18 cellular contexts compared by ENCODE assay signal in the genomic region with DNA sequence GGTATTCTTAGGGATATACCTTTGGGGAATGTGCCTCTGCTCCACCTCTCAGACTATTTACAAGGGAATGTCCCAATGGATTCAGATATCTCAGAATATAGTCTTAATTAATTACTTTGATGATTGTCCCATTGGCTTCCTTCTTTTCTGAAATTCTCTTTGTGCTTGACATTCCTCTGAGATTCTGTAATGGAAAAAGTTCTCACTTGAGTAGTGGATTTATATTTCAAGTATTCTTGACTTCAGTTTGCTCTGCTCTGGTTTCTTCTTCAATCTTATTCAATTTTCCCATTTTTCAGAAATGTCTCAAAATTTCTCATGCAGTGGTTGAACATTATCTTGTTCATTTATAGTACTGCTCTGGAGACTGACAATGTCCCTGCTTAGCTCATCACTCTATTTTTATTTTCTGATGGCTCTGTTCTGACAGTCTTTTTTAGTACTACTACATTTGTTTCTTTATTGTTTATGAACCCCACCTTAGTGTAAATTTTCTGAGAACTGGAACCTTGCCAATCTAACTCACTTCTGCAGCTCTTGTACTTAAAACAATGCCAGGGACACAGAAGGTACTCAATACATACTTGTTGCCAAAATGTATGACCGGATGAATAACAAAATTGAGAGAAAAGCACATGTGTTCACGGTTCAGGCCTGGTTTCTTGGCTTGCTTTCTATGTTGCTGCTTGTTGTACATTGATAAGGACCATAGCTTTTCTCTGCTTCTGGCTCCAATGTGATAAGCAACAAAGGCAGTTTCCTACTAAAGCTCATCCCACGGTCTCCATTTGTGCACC.
DNase-seq lines count a peak whose midpoint lies in the region; ATAC-seq and TF ChIP-seq lines count a peak whose summit lies in the region.
"Had no signal": no experiment of that assay in that cellular context is flagged by ENCODE, and none has a peak within 500 bp of the region (broad histone marks: within the 10 kb centered on the region; RNA-seq: fewer than 3 reads in every experiment).

No MANE protein-coding gene starts in this region.

- 0 out of 2 replicates have a peak, but pooled peaks cover 3% of the 10 kb centered on the region for H3K4me1 ChIP-seq in BE2C
- H3K4me1 ChIP-seq in ascending aorta: peaks cover 0 to 6% of the 10 kb centered on the region in 2 donors
- no peaks in the 10 kb centered on the region for H3K4me1 ChIP-seq in naive thymus-derived CD4-positive, alpha-beta T cell (ENCODE audit: control insufficient read depth in 2 of 2, insufficient read depth in 2 of 2, low read length in 2 of 2)

- H3K4me1 Mint-ChIP-seq in naive thymus-derived CD4-positive, alpha-beta T cell: no peaks in the 10 kb centered on the region
- H3K4me1 Mint-ChIP-seq: activated CD4-positive, alpha-beta T cell treated with anti-CD3 and anti-CD28 coated beads, Interleukin-2, amount 10 ng/mL, durations not matched to agents 7 days and 5 days had no signal

- DNase-seq in BE2C (peak; percentile 14), ascending aorta (ENCODE audit: low spot score in 2 of 2) (no peak), glomerular endothelial cell (ENCODE audit: extremely low read depth, low read depth, low spot score) (peak; percentile 22), A172 (ENCODE audit: low spot score) (no peak), DMS53 (lab: John Stamatoyannopoulos, UW) (no peak)
- no peak for DNase-seq in naive thymus-derived CD4-positive, alpha-beta T cell
- DNase-seq: activated CD4-positive, alpha-beta T cell treated with anti-CD3 and anti-CD28 coated beads, Interleukin-2, amount 10 ng/mL, durations not matched to agents 7 days and 5 days; activated naive CD4-positive, alpha-beta T cell treated with Interleukin-2 at 50 U/mL for 16 hours; MM.1S; NCI-H187 treated with DMSO at 0.1 percent for 48 hours; NCI-H526; ovary; small intestine; stimulated activated CD4-positive, alpha-beta T cell treated with anti-CD3 and anti-CD28 coated beads, Interleukin-4, amount 100 ng/mL, for 1 hour; T-helper 9 cell had no signal

- no peaks in the 10 kb centered on the region for H3K27me3 ChIP-seq in BE2C
- no peaks in the 10 kb centered on the region for H3K27me3 ChIP-seq in ascending aorta
- no peaks in the 10 kb centered on the region for H3K27me3 ChIP-seq in naive thymus-derived CD4-positive, alpha-beta T cell (ENCODE audit: control insufficient read depth in 2 of 2, insufficient read depth in 2 of 2, low read length in 2 of 2)
- H3K27me3 ChIP-seq: esophagus muscularis mucosa, ovary had no signal

- no peak for TF ChIP-seq RAD21 in Ishikawa (IDR thresholded peaks at IDR 0.05; ENCODE audit: low read depth)

- no peaks in the 10 kb centered on the region for H3K36me3 ChIP-seq in BE2C
- no peaks in the 10 kb centered on the region for H3K36me3 ChIP-seq in ascending aorta
- no peaks in the 10 kb centered on the region for H3K36me3 ChIP-seq in naive thymus-derived CD4-positive, alpha-beta T cell (ENCODE audit: control insufficient read depth in 2 of 3, insufficient read depth in 3 of 3, low read length in 3 of 3)
- H3K36me3 ChIP-seq: esophagus muscularis mucosa, ovary had no signal

- H3K27ac ChIP-seq in ascending aorta: peak overlapping the region; percentile 53 to 58
- no peak overlapping the region for H3K27ac ChIP-seq in naive thymus-derived CD4-positive, alpha-beta T cell (ENCODE audit: low read depth, low read length)
- H3K27ac ChIP-seq: esophagus muscularis mucosa, ovary had no signal

- POLR2A ChIA-PET in naive thymus-derived CD4-positive, alpha-beta T cell (lab: Charles Lee): no interaction called here

- no peaks in the 10 kb centered on the region for H3K9me3 ChIP-seq in BE2C
- no peaks in the 10 kb centered on the region for H3K9me3 ChIP-seq in ascending aorta
- H3K9me3 ChIP-seq in naive thymus-derived CD4-positive, alpha-beta T cell (ENCODE audit: control insufficient read depth in 2 of 3, low read length in 3 of 3): no peaks in the 10 kb centered on the region
- H3K9me3 ChIP-seq: esophagus muscularis mucosa, ovary had no signal

- H3K9me3 Mint-ChIP-seq in naive thymus-derived CD4-positive, alpha-beta T cell: peaks cover 0 to 5% (median 3%) of the 10 kb centered on the region in 11 donors
- H3K9me3 Mint-ChIP-seq: activated CD4-positive, alpha-beta T cell treated with anti-CD3 and anti-CD28 coated beads, Interleukin-2, amount 10 ng/mL, durations not matched to agents 7 days and 5 days had no signal

- CTCF ChIA-PET in naive thymus-derived CD4-positive, alpha-beta T cell (lab: Charles Lee): no interaction called here

- no peak for ATAC-seq in naive thymus-derived CD4-positive, alpha-beta T cell
- no peak for ATAC-seq in GM19463 (IDR thresholded peaks at IDR 0.05; ENCODE audit: unreplicated experiment)

- H3K4me3 Mint-ChIP-seq in naive thymus-derived CD4-positive, alpha-beta T cell: no peak overlapping the region
- H3K4me3 Mint-ChIP-seq: activated CD4-positive, alpha-beta T cell treated with anti-CD3 and anti-CD28 coated beads, Interleukin-2, amount 10 ng/mL, durations not matched to agents 7 days and 5 days had no signal

- H3K36me3 Mint-ChIP-seq in naive thymus-derived CD4-positive, alpha-beta T cell: no peaks in the 10 kb centered on the region

- H3K4me3 ChIP-seq in BE2C (ENCODE audit: low read depth, low read length) (no peak overlapping the region), ascending aorta (no peak overlapping the region)
- H3K4me3 ChIP-seq in naive thymus-derived CD4-positive, alpha-beta T cell (ENCODE audit: low read length): no peak overlapping the region
- H3K4me3 ChIP-seq: esophagus muscularis mucosa, ovary had no signal

- no peaks in the 10 kb centered on the region for H3K27me3 Mint-ChIP-seq in naive thymus-derived CD4-positive, alpha-beta T cell
- H3K27me3 Mint-ChIP-seq: activated CD4-positive, alpha-beta T cell treated with anti-CD3 and anti-CD28 coated beads, Interleukin-2, amount 10 ng/mL, durations not matched to agents 7 days and 5 days had no signal

- no peak for TF ChIP-seq EP300 in Ishikawa (IDR thresholded peaks at IDR 0.05; ENCODE audit: borderline replicate concordance)

- TF ChIP-seq CTCF in BE2C (IDR thresholded peaks at IDR 0.05; ENCODE audit: low read depth, low read length): no peak
- TF ChIP-seq CTCF in ascending aorta (IDR thresholded peaks at IDR 0.05): no peak

- intact Hi-C loops in ascending aorta (cut with DNase I): no loop called here
- intact Hi-C loops in naive thymus-derived CD4-positive, alpha-beta T cell (cut with micrococcal nuclease): no loop called here

- no peak overlapping the region for H3K27ac Mint-ChIP-seq in naive thymus-derived CD4-positive, alpha-beta T cell
- H3K27ac Mint-ChIP-seq: activated CD4-positive, alpha-beta T cell treated with anti-CD3 and anti-CD28 coated beads, Interleukin-2, amount 10 ng/mL, durations not matched to agents 7 days and 5 days had no signal

TF ChIP-seq in Ishikawa, 13 proteins besides CTCF, POLR2A, EP300 and RAD21:
- TF ChIP-seq NFIC (IDR thresholded peaks at IDR 0.05) (no peak; the same call in 1 of the 2 replicates), TEAD4 (IDR thresholded peaks at IDR 0.05) (peak; percentile 37; the same call in 1 of the 2 replicates)

Comparison
In these comparisons a context has a peak if more than half of its experiments do, and no peak if none do; other contexts are left out.
1. DNase-seq: peak in BE2C (single experiment) and glomerular endothelial cell (single experiment); none in ascending aorta (0 of 2), naive thymus-derived CD4-positive, alpha-beta T cell (0 of 9), A172 (single experiment) and DMS53 (single experiment).